In genomic region chr12:69036533-69036932, GRCh38 we compare ENCODE assay signal across 24 cellular contexts.
"Had no signal": no experiment of that assay in that cellular context is flagged by ENCODE, and none has a peak within 500 bp of the region (broad histone marks: within the 10 kb centered on the region; RNA-seq: fewer than 3 reads in every experiment).

No MANE protein-coding gene starts in this region.

- H3K4me1 Mint-ChIP-seq: activated T-helper 17 cell treated with anti-CD3 and anti-CD28 coated beads, Interleukin-2, amount 50 U/mL, for 72 hours had no signal

- H3K36me3 ChIP-seq: brain microvascular endothelial cell, heart right ventricle, spleen, suprapubic skin, tibial artery had no signal

- H3K27ac ChIP-seq: brain microvascular endothelial cell, foreskin keratinocyte, heart right ventricle, spleen, suprapubic skin, tibial artery had no signal

- DNase-seq: activated CD4-positive, alpha-beta T cell treated with anti-CD3 and anti-CD28 coated beads, Interleukin-2, amount 50 U/mL, for 1 hour; activated CD4-positive, CD25-positive, alpha-beta regulatory T cell treated with anti-CD3 and anti-CD28 coated beads, Interleukin-2, amount 50 U/mL, for 72 hours; activated CD8-positive, alpha-beta T cell treated with anti-CD3 and anti-CD28 coated beads for 36 hours; activated gamma-delta T cell treated with Interleukin-2 at 50 U/mL for 16 hours; activated naive CD4-positive, alpha-beta T cell treated with anti-CD3 and anti-CD28 coated beads, Interleukin-2, amount 50 U/mL, for 16 hours; activated T-cell treated with anti-CD3 and anti-CD28 coated beads, Interleukin-2, amount 50 U/mL, for 4 hours; amniotic stem cell; brain microvascular endothelial cell; caudate nucleus; foreskin keratinocyte; heart right ventricle; left ventricle myocardium superior; naive thymus-derived CD8-positive, alpha-beta T cell; posterior cingulate gyrus; right cardiac atrium; spleen; stimulated activated naive CD4-positive, alpha-beta T cell; T1000; tibial artery had no signal

- H3K27me3 ChIP-seq: brain microvascular endothelial cell, foreskin keratinocyte, heart right ventricle, spleen, suprapubic skin, tibial artery had no signal

- H3K36me3 Mint-ChIP-seq: naive thymus-derived CD8-positive, alpha-beta T cell had no signal

- H3K9me3 ChIP-seq: heart right ventricle, spleen, suprapubic skin, tibial artery had no signal

- ATAC-seq: activated CD8-positive, alpha-beta T cell treated with anti-CD3 and anti-CD28 coated beads for 36 hours; activated T-cell treated with anti-CD3 and anti-CD28 coated beads, Interleukin-2, amount 50 U/mL, for 4 hours; activated T-helper 17 cell treated with anti-CD3 and anti-CD28 coated beads, Interleukin-2, amount 50 U/mL, for 72 hours; esophagus mucosa; foreskin keratinocyte; heart right ventricle; left ventricle myocardium superior; naive thymus-derived CD8-positive, alpha-beta T cell; right cardiac atrium had no signal

- H3K27ac Mint-ChIP-seq: activated CD8-positive, alpha-beta T cell treated with anti-CD3 and anti-CD28 coated beads for 36 hours; activated T-helper 17 cell treated with anti-CD3 and anti-CD28 coated beads, Interleukin-2, amount 50 U/mL, for 72 hours; naive thymus-derived CD8-positive, alpha-beta T cell; T-helper 1 cell treated with Interleukin-12 subunit alpha and Interleukin-12 subunit beta and Interleukin-4 antibody, amounts not matched to agents 30 μg/mL and 1 μg/mL, for 36 hours had no signal

- H3K4me3 Mint-ChIP-seq: activated CD8-positive, alpha-beta T cell treated with anti-CD3 and anti-CD28 coated beads for 36 hours; activated T-cell treated with anti-CD3 and anti-CD28 coated beads, Interleukin-2, amount 50 U/mL, for 4 hours; activated T-helper 17 cell treated with anti-CD3 and anti-CD28 coated beads, Interleukin-2, amount 50 U/mL, for 72 hours; naive thymus-derived CD8-positive, alpha-beta T cell; T-helper 1 cell treated with Interleukin-12 subunit alpha and Interleukin-12 subunit beta and Interleukin-4 antibody, amounts not matched to agents 30 μg/mL and 1 μg/mL, for 36 hours had no signal

- FAIRE-seq: astrocyte had no signal

- H3K9me3 Mint-ChIP-seq: activated CD8-positive, alpha-beta T cell treated with anti-CD3 and anti-CD28 coated beads for 36 hours; activated T-cell treated with anti-CD3 and anti-CD28 coated beads, Interleukin-2, amount 50 U/mL, for 4 hours; activated T-helper 17 cell treated with anti-CD3 and anti-CD28 coated beads, Interleukin-2, amount 50 U/mL, for 72 hours; naive thymus-derived CD8-positive, alpha-beta T cell; T-helper 1 cell treated with Interleukin-12 subunit alpha and Interleukin-12 subunit beta and Interleukin-4 antibody, amounts not matched to agents 30 μg/mL and 1 μg/mL, for 36 hours had no signal

- H3K4me1 ChIP-seq: foreskin keratinocyte, spleen had no signal

- H3K4me3 ChIP-seq: heart right ventricle, spleen, suprapubic skin, tibial artery had no signal
